ENCODE assay signal across 10 cellular contexts in genomic region chr17:41417576-41418015, GRCh38. TPM values are rescaled to one million over a fixed set of nuclear protein-coding genes. Genes with fewer than 3 reads are reported as not detected.
DNase-seq lines count a peak whose midpoint lies in the region; ATAC-seq and TF ChIP-seq lines count a peak whose summit lies in the region.
"Had no signal": no experiment of that assay in that cellular context is flagged by ENCODE, and none has a peak within 500 bp of the region (broad histone marks: within the 10 kb centered on the region; RNA-seq: fewer than 3 reads in every experiment).

No MANE protein-coding gene starts in this region.

- no peak overlapping the region for H3K4me3 Mint-ChIP-seq in activated CD8-positive, alpha-beta memory T cell treated with anti-CD3 and anti-CD28 coated beads, Interleukin-2, amount 10 ng/mL, durations not matched to agents 7 days and 5 days
- H3K4me3 Mint-ChIP-seq: activated naive CD4-positive, alpha-beta T cell treated with anti-CD3 and anti-CD28 coated beads for 36 hours had no signal

- no peaks in the 10 kb centered on the region for H3K9me3 Mint-ChIP-seq in activated CD8-positive, alpha-beta memory T cell treated with anti-CD3 and anti-CD28 coated beads, Interleukin-2, amount 10 ng/mL, durations not matched to agents 7 days and 5 days (ENCODE audit: low read depth)
- H3K9me3 Mint-ChIP-seq: activated naive CD4-positive, alpha-beta T cell treated with anti-CD3 and anti-CD28 coated beads for 36 hours had no signal

- peak; percentile 40 for DNase-seq in 8988T
- peak; percentile 15 for DNase-seq in OCI-M1 (lab: John Stamatoyannopoulos, UW)
- DNase-seq in foreskin keratinocyte: peak; percentile 67 to 82
- no peak for DNase-seq in activated CD8-positive, alpha-beta memory T cell treated with anti-CD3 and anti-CD28 coated beads, Interleukin-2, amount 10 ng/mL, durations not matched to agents 7 days and 5 days
- DNase-seq in GF-D8 (lab: John Stamatoyannopoulos, UW): no peak
- no peak for DNase-seq in NCI-H1694 treated with DMSO at 0.1 percent for 48 hours (lab: John Stamatoyannopoulos, UW)
- DNase-seq: activated naive CD4-positive, alpha-beta T cell treated with anti-CD3 and anti-CD28 coated beads for 36 hours had no signal

- peak; percentile 47 for ATAC-seq in foreskin keratinocyte
- no peak for ATAC-seq in activated CD8-positive, alpha-beta memory T cell treated with anti-CD3 and anti-CD28 coated beads, Interleukin-2, amount 10 ng/mL, durations not matched to agents 7 days and 5 days
- no peak for ATAC-seq in HG02678 (IDR thresholded peaks at IDR 0.05; ENCODE audit: unreplicated experiment)
- ATAC-seq: left lobe of liver had no signal

- H3K27me3 Mint-ChIP-seq in activated CD8-positive, alpha-beta memory T cell treated with anti-CD3 and anti-CD28 coated beads, Interleukin-2, amount 10 ng/mL, durations not matched to agents 7 days and 5 days: no peaks in the 10 kb centered on the region

- CTCF ChIA-PET in activated CD8-positive, alpha-beta memory T cell treated with anti-CD3 and anti-CD28 coated beads, Interleukin-2, amount 10 ng/mL, durations not matched to agents 7 days and 5 days (lab: Charles Lee): interaction anchor here (1.2 to 1.6 kb wide), 3 partner anchors 110 to 245 kb away, joined by 3 to 4 read pairs (median 3); partner anchors contain the start of gene KRT19

- H3K36me3 Mint-ChIP-seq in activated CD8-positive, alpha-beta memory T cell treated with anti-CD3 and anti-CD28 coated beads, Interleukin-2, amount 10 ng/mL, durations not matched to agents 7 days and 5 days: no peaks in the 10 kb centered on the region

- no peaks in the 10 kb centered on the region for H3K4me1 Mint-ChIP-seq in activated CD8-positive, alpha-beta memory T cell treated with anti-CD3 and anti-CD28 coated beads, Interleukin-2, amount 10 ng/mL, durations not matched to agents 7 days and 5 days

- H3K27me3 ChIP-seq in foreskin keratinocyte: no peaks in the 10 kb centered on the region

- H3K4me1 ChIP-seq in foreskin keratinocyte: peaks cover 44% of the 10 kb centered on the region

- no peak overlapping the region for H3K27ac Mint-ChIP-seq in activated CD8-positive, alpha-beta memory T cell treated with anti-CD3 and anti-CD28 coated beads, Interleukin-2, amount 10 ng/mL, durations not matched to agents 7 days and 5 days
- H3K27ac Mint-ChIP-seq: activated naive CD4-positive, alpha-beta T cell treated with anti-CD3 and anti-CD28 coated beads for 36 hours had no signal

- TF ChIP-seq CTCF in GM12872 (IDR thresholded peaks at IDR 0.05; ENCODE audit: insufficient read depth, low read depth, low read length) (peak; percentile 78), foreskin keratinocyte (conservative IDR thresholded peaks at IDR 0.05) (peak; percentile 64)

- H3K27ac ChIP-seq in foreskin keratinocyte: peak overlapping the region; percentile 84

RNA-seq across cellular contexts. Expression of gene KRT37, which starts 6.8 kb away (rescaled TPM):
- total RNA-seq in foreskin keratinocyte: not detected in 2 replicates
- 0.04 TPM in 1 of 2 replicates, not detected in the other for polyA plus RNA-seq in foreskin keratinocyte
- not detected for total RNA-seq in activated CD8-positive, alpha-beta memory T cell treated with anti-CD3 and anti-CD28 coated beads, Interleukin-2, amount 10 ng/mL, durations not matched to agents 7 days and 5 days
- total RNA-seq: activated naive CD4-positive, alpha-beta T cell treated with anti-CD3 and anti-CD28 coated beads for 36 hours; left lobe of liver had no signal

RNA-seq across cellular contexts. Expression of gene KRT31, which starts 20.2 kb away (rescaled TPM):
- 5.3 and 27.0 TPM in 2 replicates for total RNA-seq in foreskin keratinocyte
- polyA plus RNA-seq in foreskin keratinocyte: 8.3 and 39.4 TPM in 2 replicates
- total RNA-seq in activated CD8-positive, alpha-beta memory T cell treated with anti-CD3 and anti-CD28 coated beads, Interleukin-2, amount 10 ng/mL, durations not matched to agents 7 days and 5 days: not detected
- total RNA-seq: activated naive CD4-positive, alpha-beta T cell treated with anti-CD3 and anti-CD28 coated beads for 36 hours; left lobe of liver had no signal

RNA-seq across cellular contexts. Expression of gene KRT38, which starts 23.2 kb away (rescaled TPM):
- not detected in 2 replicates for total RNA-seq in foreskin keratinocyte
- polyA plus RNA-seq in foreskin keratinocyte: not detected in 2 replicates
- not detected for total RNA-seq in activated CD8-positive, alpha-beta memory T cell treated with anti-CD3 and anti-CD28 coated beads, Interleukin-2, amount 10 ng/mL, durations not matched to agents 7 days and 5 days
- total RNA-seq: activated naive CD4-positive, alpha-beta T cell treated with anti-CD3 and anti-CD28 coated beads for 36 hours; left lobe of liver had no signal

RNA-seq across cellular contexts. Expression of gene KRT34, which starts 35.5 kb away (rescaled TPM):
- total RNA-seq in foreskin keratinocyte: 11.8 and 20.8 TPM in 2 replicates
- polyA plus RNA-seq in foreskin keratinocyte: 12.5 and 21.0 TPM in 2 replicates
- not detected for total RNA-seq in activated CD8-positive, alpha-beta memory T cell treated with anti-CD3 and anti-CD28 coated beads, Interleukin-2, amount 10 ng/mL, durations not matched to agents 7 days and 5 days
- total RNA-seq: activated naive CD4-positive, alpha-beta T cell treated with anti-CD3 and anti-CD28 coated beads for 36 hours; left lobe of liver had no signal

RNA-seq across cellular contexts. Expression of gene KRT33B, which starts 48.0 kb away (rescaled TPM):
- 0.31 and 0.60 TPM in 2 replicates for total RNA-seq in foreskin keratinocyte
- 0.32 and 0.57 TPM in 2 replicates for polyA plus RNA-seq in foreskin keratinocyte
- not detected for total RNA-seq in activated CD8-positive, alpha-beta memory T cell treated with anti-CD3 and anti-CD28 coated beads, Interleukin-2, amount 10 ng/mL, durations not matched to agents 7 days and 5 days
- total RNA-seq: activated naive CD4-positive, alpha-beta T cell treated with anti-CD3 and anti-CD28 coated beads for 36 hours; left lobe of liver had no signal

Comparison
In these comparisons a context has a peak if more than half of its experiments do, and no peak if none do; other contexts are left out.
1. DNase-seq: peak in 8988T (single experiment), OCI-M1 (single experiment) and foreskin keratinocyte (2 of 2); none in activated CD8-positive, alpha-beta memory T cell treated with anti-CD3 and anti-CD28 coated beads, Interleukin-2, amount 10 ng/mL, durations not matched to agents 7 days and 5 days (single experiment), GF-D8 (single experiment) and NCI-H1694 treated with DMSO at 0.1 percent for 48 hours (single experiment).